ENCODE assay signal across 12 cellular contexts in the genomic region with DNA sequence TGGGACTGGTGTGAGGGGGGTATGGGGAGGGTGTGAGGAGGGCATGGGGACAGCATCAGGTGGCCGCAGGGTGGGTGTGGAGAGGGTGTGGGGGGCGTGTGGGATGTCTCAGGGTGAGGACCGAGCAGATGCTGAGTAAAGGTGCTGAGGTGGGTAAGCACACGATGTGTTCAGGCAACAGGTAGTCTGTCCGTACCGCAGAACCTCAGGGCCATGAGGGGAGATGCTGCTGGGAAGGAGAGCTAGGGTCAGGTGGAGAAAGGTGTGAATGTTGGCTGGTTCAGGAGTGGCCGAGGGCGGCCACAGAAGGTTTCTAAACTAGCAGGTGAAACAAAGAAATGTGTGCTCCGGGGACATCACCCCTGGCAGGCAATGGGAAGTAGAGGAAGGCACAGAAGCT.
"Had no signal": no experiment of that assay in that cellular context is flagged by ENCODE, and none has a peak within 500 bp of the region (broad histone marks: within the 10 kb centered on the region; RNA-seq: fewer than 3 reads in every experiment).

No MANE protein-coding gene starts in this region.

- ATAC-seq: body of pancreas; left lung; psoas muscle; stimulated activated effector memory CD8-positive, alpha-beta T cell treated with anti-CD3 and anti-CD28 coated beads, Interleukin-12 subunit alpha, Interleukin-12 subunit beta, amount 100 ng/mL, for 72 hours had no signal

- H3K9me3 Mint-ChIP-seq: activated B cell treated with CpG ODN at 0.5 μM for 24 hours; activated CD4-positive, alpha-beta T cell treated with anti-CD3 and anti-CD28 coated beads, Interleukin-2, amount 10 ng/mL, durations not matched to agents 7 days and 5 days; stimulated activated effector memory CD8-positive, alpha-beta T cell treated with anti-CD3 and anti-CD28 coated beads, Interleukin-12 subunit alpha, Interleukin-12 subunit beta, amount 100 ng/mL, for 72 hours had no signal

- H3K4me3 Mint-ChIP-seq: activated B cell treated with CpG ODN at 0.5 μM for 24 hours; activated CD4-positive, alpha-beta T cell treated with anti-CD3 and anti-CD28 coated beads, Interleukin-2, amount 10 ng/mL, durations not matched to agents 7 days and 5 days; stimulated activated effector memory CD8-positive, alpha-beta T cell treated with anti-CD3 and anti-CD28 coated beads, Interleukin-12 subunit alpha, Interleukin-12 subunit beta, amount 100 ng/mL, for 72 hours had no signal

- DNase-seq: activated B cell treated with CpG ODN at 0.5 μM for 24 hours; activated CD4-positive, alpha-beta T cell treated with anti-CD3 and anti-CD28 coated beads, Interleukin-2, amount 10 ng/mL, durations not matched to agents 7 days and 5 days; activated naive CD4-positive, alpha-beta T cell treated with Interleukin-2 at 50 U/mL for 16 hours; caudate nucleus; kidney; midbrain; psoas muscle; right cardiac atrium; stimulated activated CD4-positive, alpha-beta T cell treated with anti-CD3 and anti-CD28 coated beads, Interleukin-4, amount 100 ng/mL, for 1 hour had no signal

- H3K4me1 Mint-ChIP-seq: activated B cell treated with CpG ODN at 0.5 μM for 24 hours; activated CD4-positive, alpha-beta T cell treated with anti-CD3 and anti-CD28 coated beads, Interleukin-2, amount 10 ng/mL, durations not matched to agents 7 days and 5 days; stimulated activated effector memory CD8-positive, alpha-beta T cell treated with anti-CD3 and anti-CD28 coated beads, Interleukin-12 subunit alpha, Interleukin-12 subunit beta, amount 100 ng/mL, for 72 hours had no signal

- H3K27ac Mint-ChIP-seq: activated B cell treated with CpG ODN at 0.5 μM for 24 hours; activated CD4-positive, alpha-beta T cell treated with anti-CD3 and anti-CD28 coated beads, Interleukin-2, amount 10 ng/mL, durations not matched to agents 7 days and 5 days; stimulated activated effector memory CD8-positive, alpha-beta T cell treated with anti-CD3 and anti-CD28 coated beads, Interleukin-12 subunit alpha, Interleukin-12 subunit beta, amount 100 ng/mL, for 72 hours had no signal
